Comparison of ENCODE assay signal across 20 cellular contexts in the genomic region with DNA sequence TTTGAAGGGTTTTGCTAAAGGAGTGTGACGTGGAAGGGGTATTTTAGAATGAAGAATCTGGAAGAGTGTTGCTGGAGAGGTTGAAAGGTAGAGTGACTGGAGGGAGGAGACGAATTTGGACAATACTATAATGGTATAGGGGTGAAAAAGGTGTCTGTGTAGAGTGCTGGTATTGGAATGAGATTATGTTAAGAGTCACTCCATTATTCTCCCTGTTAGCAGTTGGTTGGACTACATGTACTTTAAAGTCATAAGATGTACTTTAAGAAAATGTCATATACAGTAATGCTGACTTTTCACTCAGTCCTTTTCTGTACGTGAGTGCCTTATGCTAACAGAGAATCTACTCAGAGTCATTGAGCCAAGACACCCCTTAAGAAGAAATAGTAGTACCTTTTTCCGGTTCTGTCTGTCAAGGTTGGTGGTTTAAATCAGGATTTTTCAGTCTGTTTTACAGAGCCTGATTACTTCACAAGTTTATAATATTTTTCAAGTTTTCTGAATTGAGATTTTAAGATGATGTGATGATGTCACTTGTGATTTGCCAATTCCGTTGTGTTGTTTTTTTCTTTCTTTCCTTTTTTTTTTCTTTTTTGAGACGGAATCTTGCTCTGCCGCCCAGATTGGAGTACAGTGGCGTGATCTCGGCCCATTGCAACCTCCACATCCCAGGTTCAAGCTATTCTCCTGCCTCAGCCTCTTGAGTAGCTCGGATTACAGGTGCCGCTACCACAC.
"Had no signal": no experiment of that assay in that cellular context is flagged by ENCODE, and none has a peak within 500 bp of the region (broad histone marks: within the 10 kb centered on the region; RNA-seq: fewer than 3 reads in every experiment).

No MANE protein-coding gene starts in this region.

- H3K4me3 ChIP-seq: dorsolateral prefrontal cortex, lung, skin epidermis had no signal

- ATAC-seq: activated CD4-positive, CD25-positive, alpha-beta regulatory T cell treated with anti-CD3 and anti-CD28 coated beads, Interleukin-2, amount 50 U/mL, for 24 hours; activated naive CD8-positive, alpha-beta T cell treated with anti-CD3 and anti-CD28 coated beads, Interleukin-2, amount 50 U/mL, for 24 hours had no signal

- H3K9me3 Mint-ChIP-seq: activated naive CD4-positive, alpha-beta T cell treated with anti-CD3 and anti-CD28 coated beads for 36 hours; activated naive CD8-positive, alpha-beta T cell treated with anti-CD3 and anti-CD28 coated beads, Interleukin-2, amount 50 U/mL, for 24 hours; activated T-helper 2 cell treated with anti-CD3 and anti-CD28 coated beads, Interferon-gamma antibody, Interleukin-2, Interleukin-4, amounts not matched to agents 10 μg/mL and 5 μg/mL and 100 μg/mL, durations not matched to agents 14 hours and 24 hours and 36 hours had no signal

- H3K4me3 Mint-ChIP-seq: activated naive CD4-positive, alpha-beta T cell treated with anti-CD3 and anti-CD28 coated beads for 36 hours; activated naive CD8-positive, alpha-beta T cell treated with anti-CD3 and anti-CD28 coated beads, Interleukin-2, amount 50 U/mL, for 24 hours had no signal

- H3K36me3 ChIP-seq: neutrophil had no signal

- H3K9me3 ChIP-seq: neutrophil had no signal

- H3K27ac Mint-ChIP-seq: activated naive CD4-positive, alpha-beta T cell treated with anti-CD3 and anti-CD28 coated beads for 36 hours; activated naive CD8-positive, alpha-beta T cell treated with anti-CD3 and anti-CD28 coated beads, Interleukin-2, amount 50 U/mL, for 24 hours; activated T-helper 2 cell treated with anti-CD3 and anti-CD28 coated beads, Interferon-gamma antibody, Interleukin-2, Interleukin-4, amounts not matched to agents 10 μg/mL and 5 μg/mL and 100 μg/mL, durations not matched to agents 14 hours and 24 hours and 36 hours had no signal

- FAIRE-seq: bronchial epithelial cell, kidney had no signal

- DNase-seq: activated CD4-positive, alpha-beta T cell treated with anti-CD3 and anti-CD28 coated beads, Interleukin-2, amount 50 U/mL, for 4 hours; activated naive CD4-positive, alpha-beta T cell treated with anti-CD3 and anti-CD28 coated beads for 36 hours; activated naive CD8-positive, alpha-beta T cell treated with anti-CD3 and anti-CD28 coated beads, Interleukin-2, amount 50 U/mL, for 24 hours; activated T-cell treated with anti-CD3 and anti-CD28 coated beads, Interleukin-2, amount 50 U/mL, for 1 hour; aorta; dorsolateral prefrontal cortex; hippocampal formation; kidney; midbrain; stimulated activated CD4-positive, alpha-beta T cell treated with anti-CD3 and anti-CD28 coated beads, Interleukin-4, amount 100 ng/mL, for 4 hours; stimulated activated CD8-positive, alpha-beta memory T cell treated with anti-CD3 and anti-CD28 coated beads, Interleukin-4, amount 100 ng/mL, for 48 hours; stimulated activated naive CD4-positive, alpha-beta T cell treated with Interleukin-2 at 50 U/mL for 16 hours; substantia nigra; trophoblast cell had no signal

- H3K27ac ChIP-seq: dorsolateral prefrontal cortex, neutrophil, skin epidermis had no signal

- H3K27me3 ChIP-seq: dorsolateral prefrontal cortex, neutrophil had no signal

- H3K4me1 Mint-ChIP-seq: activated naive CD8-positive, alpha-beta T cell treated with anti-CD3 and anti-CD28 coated beads, Interleukin-2, amount 50 U/mL, for 24 hours had no signal

- H3K27me3 Mint-ChIP-seq: activated naive CD8-positive, alpha-beta T cell treated with anti-CD3 and anti-CD28 coated beads, Interleukin-2, amount 50 U/mL, for 24 hours had no signal
